Comparison of ENCODE assay signal across 11 cellular contexts in the genomic region with DNA sequence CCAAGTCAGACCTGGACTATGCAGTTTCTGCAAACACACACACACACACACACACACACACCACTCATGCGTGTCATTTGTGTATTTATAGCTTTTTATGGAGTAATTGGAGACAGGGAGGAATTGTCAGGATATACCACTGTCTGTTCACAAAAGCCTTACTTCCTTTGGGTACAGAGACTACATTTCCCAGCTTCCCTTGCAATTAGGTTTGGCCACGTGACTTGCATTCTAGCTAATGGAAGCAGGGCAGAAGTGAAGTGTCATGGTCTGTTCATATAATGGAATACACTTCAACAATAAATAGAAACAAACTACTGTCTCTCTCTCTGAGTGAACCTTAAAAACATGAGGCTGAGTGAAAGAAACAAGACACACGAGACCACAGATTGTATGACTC. TPM values are rescaled to one million over a fixed set of nuclear protein-coding genes. Genes with fewer than 3 reads are reported as not detected.
DNase-seq lines count a peak whose midpoint lies in the region; ATAC-seq and TF ChIP-seq lines count a peak whose summit lies in the region.
"Had no signal": no experiment of that assay in that cellular context is flagged by ENCODE, and none has a peak within 500 bp of the region (broad histone marks: within the 10 kb centered on the region; RNA-seq: fewer than 3 reads in every experiment).

No MANE protein-coding gene starts in this region.

- no peak for TF ChIP-seq CTCF in esophagus squamous epithelium (IDR thresholded peaks at IDR 0.05)

- DNase-seq in A172 (ENCODE audit: low spot score), result peak; percentile 16
- DNase-seq in GM03348 (ENCODE audit: low spot score), result peak; percentile 65
- DNase-seq in OCI-M1 (lab: John Stamatoyannopoulos, UW), result peak; percentile 22
- peak; percentile 81 for DNase-seq in foreskin melanocyte
- DNase-seq in esophagus squamous epithelium (lab: John Stamatoyannopoulos, UW), result no peak
- DNase-seq in stimulated activated naive CD8-positive, alpha-beta T cell treated with anti-CD3 and anti-CD28 coated beads, Interleukin-15, amount 100 ng/mL, for 72 hours, result no peak
- DNase-seq: heart right ventricle, T-helper 9 cell had no signal

- H3K4me1 ChIP-seq in esophagus squamous epithelium, result no peaks in the 10 kb centered on the region
- H3K4me1 ChIP-seq: heart right ventricle had no signal

- 39 to 41% methylated on average over 3 of the region's 3 CpGs for WGBS in esophagus squamous epithelium, 2 donors

- no peaks in the 10 kb centered on the region for H3K9me3 Mint-ChIP-seq in stimulated activated naive CD8-positive, alpha-beta T cell treated with anti-CD3 and anti-CD28 coated beads, Interleukin-15, amount 100 ng/mL, for 72 hours
- H3K9me3 Mint-ChIP-seq: IgD-negative memory B cell had no signal

- H3K9me3 ChIP-seq in esophagus squamous epithelium, result no peaks in the 10 kb centered on the region
- H3K9me3 ChIP-seq: heart right ventricle had no signal

- H3K27ac ChIP-seq in esophagus squamous epithelium, result no peak overlapping the region
- H3K27ac ChIP-seq: heart right ventricle had no signal

- no peak overlapping the region for H3K4me3 Mint-ChIP-seq in stimulated activated naive CD8-positive, alpha-beta T cell treated with anti-CD3 and anti-CD28 coated beads, Interleukin-15, amount 100 ng/mL, for 72 hours
- H3K4me3 Mint-ChIP-seq: IgD-negative memory B cell had no signal

- H3K27me3 ChIP-seq in esophagus squamous epithelium, result no peaks in the 10 kb centered on the region

- no peak for TF ChIP-seq POLR2A in esophagus squamous epithelium (IDR thresholded peaks at IDR 0.05)

- peaks cover 10% of the 10 kb centered on the region for H3K27me3 Mint-ChIP-seq in stimulated activated naive CD8-positive, alpha-beta T cell treated with anti-CD3 and anti-CD28 coated beads, Interleukin-15, amount 100 ng/mL, for 72 hours

- H3K4me3 ChIP-seq in esophagus squamous epithelium, result no peak overlapping the region
- H3K4me3 ChIP-seq: heart right ventricle had no signal

- no peak for ATAC-seq in stimulated activated naive CD8-positive, alpha-beta T cell treated with anti-CD3 and anti-CD28 coated beads, Interleukin-15, amount 100 ng/mL, for 72 hours
- ATAC-seq in HG02840 (IDR thresholded peaks at IDR 0.05; ENCODE audit: low FRiP score, unreplicated experiment), result no peak
- no peak for ATAC-seq in HG03045 (IDR thresholded peaks at IDR 0.05; ENCODE audit: unreplicated experiment)

- intact Hi-C loops in esophagus squamous epithelium (cut with DNase I), result no loop called here

- H3K36me3 ChIP-seq in esophagus squamous epithelium, result no peaks in the 10 kb centered on the region
- H3K36me3 ChIP-seq: heart right ventricle had no signal

- no peak overlapping the region for H3K27ac Mint-ChIP-seq in stimulated activated naive CD8-positive, alpha-beta T cell treated with anti-CD3 and anti-CD28 coated beads, Interleukin-15, amount 100 ng/mL, for 72 hours
- H3K27ac Mint-ChIP-seq: IgD-negative memory B cell had no signal

- H3K4me1 Mint-ChIP-seq in stimulated activated naive CD8-positive, alpha-beta T cell treated with anti-CD3 and anti-CD28 coated beads, Interleukin-15, amount 100 ng/mL, for 72 hours, result no peaks in the 10 kb centered on the region

RNA-seq across cellular contexts. Expression of a gene that starts 53.9 kb away (rescaled TPM):
- total RNA-seq in A172 (2014; rRNA removed; shearing (Covaris generic)), result not detected in 2 replicates
- 1 to 10 TPM; 2.5 to 9.2 (median 3.0) TPM for total RNA-seq in esophagus squamous epithelium

Comparison
In these comparisons a context has a peak if more than half of its experiments do, and no peak if none do; other contexts are left out.
1. DNase-seq: peak in A172 (single experiment), GM03348 (single experiment), OCI-M1 (single experiment) and foreskin melanocyte (single experiment); none in esophagus squamous epithelium (single experiment) and stimulated activated naive CD8-positive, alpha-beta T cell treated with anti-CD3 and anti-CD28 coated beads, Interleukin-15, amount 100 ng/mL, for 72 hours (0 of 2).